In genomic region chr12:120367252-120367923, GRCh38 we compare ENCODE assay signal across 8 cellular contexts. TPM values are rescaled to one million over a fixed set of nuclear protein-coding genes. Genes with fewer than 3 reads are reported as not detected.
DNase-seq lines count a peak whose midpoint lies in the region; ATAC-seq, FAIRE-seq and TF ChIP-seq lines count a peak whose summit lies in the region.

No MANE protein-coding gene starts in this region.

- peak overlapping the region; percentile 53 for H3K4me3 Mint-ChIP-seq in activated B cell treated with CpG ODN at 0.5 μM for 24 hours

- H3K27me3 ChIP-seq in iPS-15b (ENCODE audit: control insufficient read depth, insufficient read depth, low read length) (peaks cover 33% of the 10 kb centered on the region), upper lobe of right lung (peaks cover 36% of the 10 kb centered on the region)

- in situ Hi-C loops in GM13976 (cut with MboI; ENCODE audit: low sequenced_read_pairs, unreplicated experiment), result no loop called here

- H3K4me1 ChIP-seq in A549, result peaks cover 14% of the 10 kb centered on the region; the same call in 2 of the 3 replicates
- peaks cover 14% of the 10 kb centered on the region for H3K4me1 ChIP-seq in iPS-15b (ENCODE audit: control insufficient read depth, insufficient read depth, low read length)
- H3K4me1 ChIP-seq in upper lobe of right lung, result peaks cover 7% of the 10 kb centered on the region

- DNase-seq in A549 (ENCODE audit: low read depth in 1 of 2, low spot score in 1 of 2) (peak in 1 of 2 experiments; percentile 52), GM13976 (ENCODE audit: low spot score) (no peak), activated B cell treated with CpG ODN at 0.5 μM for 24 hours (no peak), upper lobe of right lung (no peak), lower leg skin (ENCODE audit: low spot score in 2 of 2) (no peak)
- no peak for DNase-seq in stimulated activated CD4-positive, alpha-beta T cell treated with anti-CD3 and anti-CD28 coated beads, Interleukin-4, amount 100 ng/mL, for 4 hours

- no peak for TF ChIP-seq EP300 in A549 (IDR thresholded peaks at IDR 0.05)

- peak overlapping the region; percentile 100; the same call in 2 of the 3 replicates for H3K4me2 ChIP-seq in A549

- CTCF ChIA-PET in A549 (lab: Yijun Ruan, JAX) (interaction anchor here (0.6 to 3.4 kb wide), 28 partner anchors 9 to 1396 kb away, joined by 3 to 29 read pairs (median 4); partner anchors contain the start of gene COX6A1), activated B cell treated with CpG ODN at 0.5 μM for 24 hours (lab: Charles Lee) (interaction anchor here (0.7 to 1.3 kb wide), 5 partner anchors 8 to 83 kb away, joined by 3 to 5 read pairs (median 3); no protein-coding TSS in a partner anchor)

- peak in 1 of 2 experiments; percentile 47; a peak in 3 of 6 replicates for ATAC-seq in A549
- ATAC-seq in activated B cell treated with CpG ODN at 0.5 μM for 24 hours (ENCODE audit: low read depth), result no peak
- ATAC-seq in upper lobe of right lung, result no peak
- ATAC-seq in GM19328 (IDR thresholded peaks at IDR 0.05; ENCODE audit: unreplicated experiment), result no peak

- H3K36me3 ChIP-seq in iPS-15b (ENCODE audit: control insufficient read depth, insufficient read depth, low read length) (peaks cover 10% of the 10 kb centered on the region), upper lobe of right lung (no peaks in the 10 kb centered on the region)

- H3K9ac ChIP-seq in iPS-15b (ENCODE audit: low read depth, low read length), result no peak overlapping the region

- POLR2A ChIA-PET in A549 (lab: Yijun Ruan, JAX), result interaction anchor here (0.6 kb wide), 2 partner anchors 166 to 232 kb away, joined by 4 read pairs; no protein-coding TSS in a partner anchor
- POLR2A ChIA-PET in activated B cell treated with CpG ODN at 0.5 μM for 24 hours (lab: Charles Lee), result interaction anchor here (0.6 kb wide), 1 partner anchor 145 kb away, joined by 3 read pairs; no protein-coding TSS in a partner anchor

- FAIRE-seq in A549 (lab: Jason Lieb, UNC), result no peak

- peak; percentile 39; the same call in 2 of the 3 replicates for TF ChIP-seq CTCF in A549 (IDR thresholded peaks at IDR 0.05)
- peak; percentile 41 for TF ChIP-seq CTCF in GM13976 (IDR thresholded peaks at IDR 0.05; ENCODE audit: borderline replicate concordance, control extremely low read depth, extremely low read depth, insufficient read depth, missing control alignments)
- TF ChIP-seq CTCF in activated B cell treated with CpG ODN at 0.5 μM for 24 hours (IDR thresholded peaks at IDR 0.05), result no peak
- TF ChIP-seq CTCF in upper lobe of right lung (IDR thresholded peaks at IDR 0.05), result peak; percentile 16
- TF ChIP-seq CTCF in lower leg skin (IDR thresholded peaks at IDR 0.05), result no peak

- H3K36me3 Mint-ChIP-seq in activated B cell treated with CpG ODN at 0.5 μM for 24 hours (ENCODE audit: low read depth), result no peaks in the 10 kb centered on the region

- no peak overlapping the region for H3K27ac Mint-ChIP-seq in activated B cell treated with CpG ODN at 0.5 μM for 24 hours

- H3K4me3 ChIP-seq in A549, result no peak overlapping the region
- peak overlapping the region; percentile 63 for H3K4me3 ChIP-seq in iPS-15b (ENCODE audit: low read depth, low read length)
- H3K4me3 ChIP-seq in upper lobe of right lung, result no peak overlapping the region
- H3K4me3 ChIP-seq in lower leg skin (ENCODE audit: low read depth, poor library complexity, severe bottlenecking), result no peak overlapping the region

- no peak for TF ChIP-seq RAD21 in A549 (conservative IDR thresholded peaks at IDR 0.05 in 1 of 2, IDR thresholded peaks at IDR 0.05 in 1 of 2)

- intact Hi-C loops in activated B cell treated with CpG ODN at 0.5 μM for 24 hours (cut with micrococcal nuclease) (no loop called here), upper lobe of right lung (cut with DNase I) (loop anchor here (10.0 kb wide), 1 partner anchor 57 kb away; no protein-coding TSS in a partner anchor), lower leg skin (cut with DNase I; ENCODE audit: low total_unique reads) (no loop called here)

- peaks cover 77% of the 10 kb centered on the region for H3K27me3 Mint-ChIP-seq in activated B cell treated with CpG ODN at 0.5 μM for 24 hours

- TF ChIP-seq POLR2A in A549 (IDR thresholded peaks at IDR 0.05; ENCODE audit: low read length) (no peak), lower leg skin (IDR thresholded peaks at IDR 0.05) (no peak)

- no peaks in the 10 kb centered on the region for H3K9me3 ChIP-seq in A549
- H3K9me3 ChIP-seq in iPS-15b (ENCODE audit: control insufficient read depth, insufficient read depth, low read length), result no peaks in the 10 kb centered on the region
- no peaks in the 10 kb centered on the region for H3K9me3 ChIP-seq in upper lobe of right lung

- 54% methylated on average over 9 of the region's 10 CpGs for WGBS in A549 (ENCODE audit: missing lambda C conversion rate)
- WGBS in lower leg skin, 2 donors, result 46 to 49% methylated on average over 10 of the region's 10 CpGs

- H3K27ac ChIP-seq in A549, result no peak overlapping the region
- no peak overlapping the region for H3K27ac ChIP-seq in upper lobe of right lung

- H3K4me1 Mint-ChIP-seq in activated B cell treated with CpG ODN at 0.5 μM for 24 hours, result peaks cover 17% of the 10 kb centered on the region

- no peaks in the 10 kb centered on the region for H3K9me3 Mint-ChIP-seq in activated B cell treated with CpG ODN at 0.5 μM for 24 hours

TF ChIP-seq in A549, 52 proteins besides CTCF, POLR2A, EP300 and RAD21:
- TF ChIP-seq ZSCAN20 (CRISPR knock-in tag; IDR thresholded peaks at IDR 0.05), result no peak
- no peak for TF ChIP-seq POLR2AphosphoS2 (conservative IDR thresholded peaks at IDR 0.05; ENCODE audit: low read length)
- no peak for TF ChIP-seq FOSL2 (IDR thresholded peaks at IDR 0.05)
- TF ChIP-seq FOSL2 (CRISPR knock-in tag; IDR thresholded peaks at IDR 0.05), result no peak
- TF ChIP-seq ATOH8 (CRISPR knock-in tag; IDR thresholded peaks at IDR 0.05; ENCODE audit: low read depth), result no peak
- TF ChIP-seq RFX5 (IDR thresholded peaks at IDR 0.05), result no peak
- no peak for TF ChIP-seq BHLHE40 (IDR thresholded peaks at IDR 0.05; ENCODE audit: low read depth, low read length)
- TF ChIP-seq FOSB (CRISPR knock-in tag; IDR thresholded peaks at IDR 0.05), result no peak
- no peak for TF ChIP-seq HOXB5 (CRISPR knock-in tag; IDR thresholded peaks at IDR 0.05)
- no peak for TF ChIP-seq HEYL (CRISPR knock-in tag; IDR thresholded peaks at IDR 0.05)

RNA-seq across cellular contexts. Expression of gene MSI1, which starts 1.6 kb away (rescaled TPM):
- 0.44 and 0.72 TPM in 2 replicates for polyA plus RNA-seq in A549 (2011; rRNA removed)
- polyA plus RNA-seq in A549 (2012; cell fraction: cytosol; rRNA removed), result 1.0 TPM in 2 replicates
- polyA plus RNA-seq in A549 (2012; cell fraction: nucleus; rRNA removed), result 1.4 and 2.4 TPM in 2 replicates
- polyA plus RNA-seq in A549 (2017; fragmentation: RNase III; extraction: RNeasy Plus Mini Kit Qiagen cat#74134 plus additional on column Dnase treatment), result 1.0 to 1.9 TPM (median 1.4 TPM) in 3 replicates
- 0.91 and 1.8 TPM in 2 replicates for polyA minus RNA-seq in A549 (2011; rRNA and poly(A)+ RNA removed)
- not detected in 2 replicates for total RNA-seq in activated B cell treated with CpG ODN at 0.5 μM for 24 hours
- 0.46 TPM for total RNA-seq in upper lobe of right lung
- total RNA-seq in lower leg skin, result under 1 TPM in 2 of 4 donors, not detected in 2; 0.07 to 0.39 TPM

RNA-seq across cellular contexts. Expression of gene PLA2G1B, which starts 39.8 kb away (rescaled TPM):
- polyA plus RNA-seq in A549 (2011; rRNA removed), result 0.21 TPM in 1 of 2 replicates, not detected in the other
- not detected in 2 replicates for polyA plus RNA-seq in A549 (2012; cell fraction: cytosol; rRNA removed)
- not detected in 2 replicates for polyA plus RNA-seq in A549 (2012; cell fraction: nucleus; rRNA removed)
- polyA plus RNA-seq in A549 (2017; fragmentation: RNase III; extraction: RNeasy Plus Mini Kit Qiagen cat#74134 plus additional on column Dnase treatment), result not detected in 3 replicates
- polyA minus RNA-seq in A549 (2011; rRNA and poly(A)+ RNA removed), result not detected in 2 replicates
- not detected in 2 replicates for total RNA-seq in activated B cell treated with CpG ODN at 0.5 μM for 24 hours
- 62.2 TPM for total RNA-seq in upper lobe of right lung
- total RNA-seq in lower leg skin, result not detected

Comparison
In these comparisons a context has a peak if more than half of its experiments do, and no peak if none do; other contexts are left out.
1. CTCF ChIP-seq: peak in A549 (single experiment), GM13976 (single experiment) and upper lobe of right lung (single experiment); none in activated B cell treated with CpG ODN at 0.5 μM for 24 hours (single experiment) and lower leg skin (0 of 3).
2. RNA of gene PLA2G1B, which starts 39.8 kb away (total RNA-seq): 62.2 TPM in upper lobe of right lung (single experiment); not detected in activated B cell treated with CpG ODN at 0.5 μM for 24 hours and not detected in lower leg skin; every median in the first group is over 10 times any median in the second.